ENCODE assay signal across 35 cellular contexts in genomic region chr19:465056-465816, GRCh38. TPM values are rescaled to one million over a fixed set of nuclear protein-coding genes. Genes with fewer than 3 reads are reported as not detected.
"Had no signal": no experiment of that assay in that cellular context is flagged by ENCODE, and none has a peak within 500 bp of the region (broad histone marks: within the 10 kb centered on the region; RNA-seq: fewer than 3 reads in every experiment).

No MANE protein-coding gene starts in this region.

- H3K36me3 Mint-ChIP-seq: activated CD4-positive, alpha-beta memory T cell treated with anti-CD3 and anti-CD28 coated beads for 36 hours; activated naive CD4-positive, alpha-beta T cell treated with anti-CD3 and anti-CD28 coated beads, Interleukin-2, amount 50 U/mL, for 72 hours; activated naive CD8-positive, alpha-beta T cell treated with anti-CD3 and anti-CD28 coated beads for 36 hours had no signal

- H3K27me3 Mint-ChIP-seq: activated T-helper 17 cell treated with anti-CD3 and anti-CD28 coated beads, Interleukin-2, amount 50 U/mL, for 72 hours had no signal

- H3K9me3 Mint-ChIP-seq: activated CD4-positive, alpha-beta memory T cell treated with anti-CD3 and anti-CD28 coated beads for 36 hours; activated CD4-positive, alpha-beta T cell treated with anti-CD3 and anti-CD28 coated beads, Interleukin-2, amount 10 ng/mL, durations not matched to agents 24 days and 14 days; activated CD8-positive, alpha-beta T cell treated with anti-CD3 and anti-CD28 coated beads for 36 hours; activated naive CD4-positive, alpha-beta T cell treated with anti-CD3 and anti-CD28 coated beads for 36 hours; activated T-cell treated with anti-CD3 and anti-CD28 coated beads, Interleukin-2, amount 50 U/mL, for 4 hours; activated T-helper 17 cell treated with anti-CD3 and anti-CD28 coated beads, Interleukin-2, amount 50 U/mL, for 72 hours; T-helper 1 cell treated with Interleukin-12 subunit alpha and Interleukin-12 subunit beta and Interleukin-4 antibody, amounts not matched to agents 30 μg/mL and 1 μg/mL, for 36 hours; T-helper 2 cell treated with Interferon-gamma antibody and Interleukin-4, amounts not matched to agents 5 μg/mL and 100 μg/mL, for 36 hours had no signal

- H3K4me3 ChIP-seq: adrenal gland, body of pancreas, breast epithelium had no signal

- H3K27me3 ChIP-seq: adrenal gland, body of pancreas, breast epithelium had no signal

- H3K36me3 ChIP-seq: adrenal gland, brain microvascular endothelial cell, breast epithelium had no signal

- H3K4me1 ChIP-seq: breast epithelium had no signal

- H3K4me1 Mint-ChIP-seq: activated B cell treated with CpG ODN at 0.5 μM for 24 hours; activated CD4-positive, alpha-beta T cell treated with anti-CD3 and anti-CD28 coated beads, Interleukin-2, amount 10 ng/mL, durations not matched to agents 24 days and 14 days; activated naive CD8-positive, alpha-beta T cell treated with anti-CD3 and anti-CD28 coated beads for 36 hours; activated T-helper 17 cell treated with anti-CD3 and anti-CD28 coated beads, Interleukin-2, amount 50 U/mL, for 72 hours had no signal

- ATAC-seq: activated CD8-positive, alpha-beta T cell treated with anti-CD3 and anti-CD28 coated beads for 36 hours; activated naive CD4-positive, alpha-beta T cell treated with anti-CD3 and anti-CD28 coated beads, Interleukin-2, amount 50 U/mL, for 72 hours; activated T-cell treated with anti-CD3 and anti-CD28 coated beads, Interleukin-2, amount 50 U/mL, for 4 hours; activated T-cell treated with anti-CD3 and anti-CD28 coated beads, Interleukin-2, amount 50 U/mL, for 72 hours; activated T-helper 17 cell treated with anti-CD3 and anti-CD28 coated beads, Interleukin-2, amount 50 U/mL, for 72 hours; body of pancreas had no signal

- H3K27ac Mint-ChIP-seq: activated B cell treated with CpG ODN at 0.5 μM for 24 hours; activated CD4-positive, alpha-beta memory T cell treated with anti-CD3 and anti-CD28 coated beads for 36 hours; activated CD4-positive, alpha-beta T cell treated with anti-CD3 and anti-CD28 coated beads, Interleukin-2, amount 10 ng/mL, durations not matched to agents 24 days and 14 days; activated CD8-positive, alpha-beta T cell treated with anti-CD3 and anti-CD28 coated beads for 36 hours; activated naive CD4-positive, alpha-beta T cell treated with anti-CD3 and anti-CD28 coated beads for 36 hours; activated naive CD4-positive, alpha-beta T cell treated with anti-CD3 and anti-CD28 coated beads, Interleukin-2, amount 50 U/mL, for 72 hours; activated naive CD8-positive, alpha-beta T cell treated with anti-CD3 and anti-CD28 coated beads for 36 hours; activated T-cell treated with anti-CD3 and anti-CD28 coated beads, Interleukin-2, amount 50 U/mL, for 72 hours; activated T-helper 1 cell treated with anti-CD3 and anti-CD28 coated beads, Interleukin-12 subunit alpha, Interleukin-12 subunit beta, Interleukin-2, Interleukin-4 antibody, amounts not matched to agents 30 ng/mL and 10 ng/mL and 1 ng/mL, durations not matched to agents 14 hours and 24 hours and 36 hours; activated T-helper 17 cell treated with anti-CD3 and anti-CD28 coated beads, Interleukin-2, amount 50 U/mL, for 72 hours; T-helper 1 cell treated with Interleukin-12 subunit alpha and Interleukin-12 subunit beta and Interleukin-4 antibody, amounts not matched to agents 30 μg/mL and 1 μg/mL, for 36 hours; T-helper 2 cell treated with Interferon-gamma antibody and Interleukin-4, amounts not matched to agents 5 μg/mL and 100 μg/mL, for 36 hours had no signal

- DNase-seq: activated B cell treated with CpG ODN at 0.5 μM for 24 hours; activated CD4-positive, alpha-beta memory T cell treated with anti-CD3 and anti-CD28 coated beads for 36 hours; activated CD4-positive, alpha-beta T cell treated with anti-CD3 and anti-CD28 coated beads for 4 hours; activated CD4-positive, alpha-beta T cell treated with anti-CD3 and anti-CD28 coated beads, Interleukin-2, amount 10 ng/mL, durations not matched to agents 24 days and 14 days; activated CD4-positive, alpha-beta T cell treated with anti-CD3 and anti-CD28 coated beads, Interleukin-2, amount 50 U/mL, for 1 hour; activated CD4-positive, alpha-beta T cell treated with anti-CD3 and anti-CD28 coated beads, Interleukin-2, amount 50 U/mL, for 4 hours; activated CD4-positive, CD25-positive, alpha-beta regulatory T cell treated with anti-CD3 and anti-CD28 coated beads, Interleukin-2, amount 50 U/mL, for 72 hours; activated CD8-positive, alpha-beta memory T cell treated with anti-CD3 and anti-CD28 coated beads, Interleukin-2, amount 50 U/mL, for 4 hours; activated CD8-positive, alpha-beta T cell treated with anti-CD3 and anti-CD28 coated beads for 36 hours; activated effector memory CD4-positive, alpha-beta T cell treated with anti-CD3 and anti-CD28 coated beads, Interleukin-2, amount 50 U/mL, for 16 hours; activated gamma-delta T cell treated with Interleukin-2 at 50 U/mL for 16 hours; activated naive CD4-positive, alpha-beta T cell; activated naive CD4-positive, alpha-beta T cell treated with anti-CD3 and anti-CD28 coated beads for 36 hours; activated naive CD4-positive, alpha-beta T cell treated with anti-CD3 and anti-CD28 coated beads, Interleukin-2, amount 50 U/mL, for 16 hours; activated naive CD8-positive, alpha-beta T cell treated with anti-CD3 and anti-CD28 coated beads for 36 hours; activated T-cell treated with anti-CD3 and anti-CD28 coated beads for 4 hours; activated T-cell treated with anti-CD3 and anti-CD28 coated beads, Interleukin-2, amount 50 U/mL, for 1 hour; activated T-cell treated with anti-CD3 and anti-CD28 coated beads, Interleukin-2, amount 50 U/mL, for 4 hours; activated T-cell treated with anti-CD3 and anti-CD28 coated beads, Interleukin-2, amount 50 U/mL, for 72 hours; adrenal gland; amniotic stem cell; aorta; body of pancreas; brain microvascular endothelial cell; central memory CD4-positive, alpha-beta T cell; T-helper 2 cell; T-helper 9 cell had no signal

- H3K4me3 Mint-ChIP-seq: activated B cell treated with CpG ODN at 0.5 μM for 24 hours; activated CD4-positive, alpha-beta memory T cell treated with anti-CD3 and anti-CD28 coated beads for 36 hours; activated CD4-positive, alpha-beta T cell treated with anti-CD3 and anti-CD28 coated beads, Interleukin-2, amount 10 ng/mL, durations not matched to agents 24 days and 14 days; activated CD8-positive, alpha-beta T cell treated with anti-CD3 and anti-CD28 coated beads for 36 hours; activated naive CD4-positive, alpha-beta T cell treated with anti-CD3 and anti-CD28 coated beads for 36 hours; activated naive CD8-positive, alpha-beta T cell treated with anti-CD3 and anti-CD28 coated beads for 36 hours; activated T-cell treated with anti-CD3 and anti-CD28 coated beads, Interleukin-2, amount 50 U/mL, for 4 hours; activated T-cell treated with anti-CD3 and anti-CD28 coated beads, Interleukin-2, amount 50 U/mL, for 72 hours; activated T-helper 1 cell treated with anti-CD3 and anti-CD28 coated beads, Interleukin-12 subunit alpha, Interleukin-12 subunit beta, Interleukin-2, Interleukin-4 antibody, amounts not matched to agents 30 ng/mL and 10 ng/mL and 1 ng/mL, durations not matched to agents 14 hours and 24 hours and 36 hours; activated T-helper 17 cell treated with anti-CD3 and anti-CD28 coated beads, Interleukin-2, amount 50 U/mL, for 72 hours; T-helper 1 cell treated with Interleukin-12 subunit alpha and Interleukin-12 subunit beta and Interleukin-4 antibody, amounts not matched to agents 30 μg/mL and 1 μg/mL, for 36 hours; T-helper 2 cell treated with Interferon-gamma antibody and Interleukin-4, amounts not matched to agents 5 μg/mL and 100 μg/mL, for 36 hours had no signal

- H3K27ac ChIP-seq: adrenal gland, body of pancreas, brain microvascular endothelial cell, breast epithelium, VCaP had no signal

- H3K9me3 ChIP-seq: adrenal gland, body of pancreas, breast epithelium had no signal

RNA-seq across cellular contexts. Expression of gene SHC2, which starts 4.4 kb away (rescaled TPM):
- total RNA-seq: activated B cell treated with CpG ODN at 0.5 μM for 24 hours; activated CD4-positive, alpha-beta T cell treated with anti-CD3 and anti-CD28 coated beads, Interleukin-2, amount 10 ng/mL, durations not matched to agents 24 days and 14 days; activated CD8-positive, alpha-beta memory T cell treated with anti-CD3 and anti-CD28 coated beads for 36 hours; activated naive CD4-positive, alpha-beta T cell treated with anti-CD3 and anti-CD28 coated beads for 36 hours; activated naive CD4-positive, alpha-beta T cell treated with anti-CD3 and anti-CD28 coated beads, Interleukin-2, amount 50 U/mL, for 72 hours; activated T-helper 1 cell treated with anti-CD3 and anti-CD28 coated beads, Interleukin-12 subunit alpha, Interleukin-12 subunit beta, Interleukin-2, Interleukin-4 antibody, amounts not matched to agents 30 ng/mL and 10 ng/mL and 1 ng/mL, durations not matched to agents 14 hours and 24 hours and 36 hours had no signal

RNA-seq across cellular contexts. Expression of gene C2CD4C, which starts 56.3 kb away (rescaled TPM):
- total RNA-seq: activated B cell treated with CpG ODN at 0.5 μM for 24 hours; activated CD8-positive, alpha-beta memory T cell treated with anti-CD3 and anti-CD28 coated beads for 36 hours had no signal
- polyA plus RNA-seq: aorta had no signal
